23 cellular contexts compared by ENCODE assay signal in genomic region chr16:54076006-54076504, GRCh38.
"Had no signal": no experiment of that assay in that cellular context is flagged by ENCODE, and none has a peak within 500 bp of the region (broad histone marks: within the 10 kb centered on the region; RNA-seq: fewer than 3 reads in every experiment).

No MANE protein-coding gene starts in this region.

- FAIRE-seq: K562 had no signal

- H3K27me3 ChIP-seq: brain microvascular endothelial cell had no signal

- ATAC-seq: activated CD4-positive, alpha-beta T cell treated with anti-CD3 and anti-CD28 coated beads for 36 hours; activated T-helper 17 cell treated with anti-CD3 and anti-CD28 coated beads, Interleukin-2, amount 50 U/mL, for 72 hours; K562 had no signal

- DNase-seq: activated B cell treated with CpG ODN at 0.5 μM for 24 hours; activated CD4-positive, alpha-beta memory T cell treated with anti-CD3 and anti-CD28 coated beads, Interleukin-2, amount 10 ng/mL, durations not matched to agents 7 days and 5 days; activated CD4-positive, alpha-beta T cell treated with anti-CD3 and anti-CD28 coated beads for 36 hours; activated CD4-positive, alpha-beta T cell treated with anti-CD3 and anti-CD28 coated beads, Interleukin-2, amount 50 U/mL, for 1 hour; activated gamma-delta T cell treated with Interleukin-2 at 50 U/mL for 16 hours; activated naive CD4-positive, alpha-beta T cell treated with anti-CD3 and anti-CD28 coated beads, Interleukin-2, amount 10 ng/mL, durations not matched to agents 7 days and 5 days; activated naive CD8-positive, alpha-beta T cell treated with anti-CD3 and anti-CD28 coated beads for 36 hours; activated T-cell treated with anti-CD3 and anti-CD28 coated beads for 4 hours; activated T-cell treated with anti-CD3 and anti-CD28 coated beads, Interleukin-2, amount 50 U/mL, for 48 hours; brain microvascular endothelial cell; caudate nucleus; Karpas-422; NCI-H1092; NCI-H1417; NCI-H2029; NCI-H2107; NCI-H2171 treated with DMSO at 0.1 percent for 48 hours; NCI-H226; NCI-H526; NCI-H82; SHP77 treated with DMSO at 0.1 percent for 48 hours had no signal

- H3K4me3 ChIP-seq: K562 had no signal

- H3K36me3 ChIP-seq: brain microvascular endothelial cell had no signal

- H3K27ac ChIP-seq: brain microvascular endothelial cell had no signal
